In genomic region chr14:83316356-83316755, GRCh38 we compare ENCODE assay signal across 10 cellular contexts.
"Had no signal": no experiment of that assay in that cellular context is flagged by ENCODE, and none has a peak within 500 bp of the region (broad histone marks: within the 10 kb centered on the region; RNA-seq: fewer than 3 reads in every experiment).

No MANE protein-coding gene starts in this region.

- H3K27ac ChIP-seq: HL-60 had no signal

- DNase-seq: H9, HCEC 1CT, IMR-90, KG1 had no signal

- FAIRE-seq: H1, H54, HepG2, K562 had no signal

- H3K4me3 ChIP-seq: GM23338, K562 had no signal

- ATAC-seq: GM23338, HepG2, K562 had no signal

- H3K4me2 ChIP-seq: GM23338 had no signal

- H2AFZ ChIP-seq: GM23338 had no signal
